30 cellular contexts compared by ENCODE assay signal in the genomic region with DNA sequence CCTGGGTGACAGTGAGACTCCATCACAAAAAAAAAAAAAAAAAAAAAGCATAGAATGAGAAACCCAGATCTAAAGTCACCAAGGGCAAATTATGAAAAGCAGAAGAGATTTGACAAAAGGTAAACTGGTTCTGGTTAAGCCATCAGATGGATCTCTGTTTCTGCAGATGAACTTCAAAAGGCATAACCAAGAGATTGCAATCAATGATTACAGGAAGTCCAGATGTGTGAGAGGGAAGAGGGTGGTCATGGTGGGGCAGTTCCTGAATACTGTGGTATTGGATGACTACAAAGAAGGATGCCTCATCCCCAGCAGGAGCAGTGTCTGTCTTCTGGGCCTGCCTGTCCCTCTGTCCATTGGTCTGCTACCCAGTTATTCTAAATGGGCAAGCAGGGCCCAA. TPM values are rescaled to one million over a fixed set of nuclear protein-coding genes. Genes with fewer than 3 reads are reported as not detected.
DNase-seq lines count a peak whose midpoint lies in the region; ATAC-seq and TF ChIP-seq lines count a peak whose summit lies in the region.
"Had no signal": no experiment of that assay in that cellular context is flagged by ENCODE, and none has a peak within 500 bp of the region (broad histone marks: within the 10 kb centered on the region; RNA-seq: fewer than 3 reads in every experiment).

No MANE protein-coding gene starts in this region.

- BruUV-seq in Calu3 (replicated peaks; lab: Mats Ljungman, UMichigan), result no TSS peak

- ATAC-seq in activated T-helper 17 cell treated with anti-CD3 and anti-CD28 coated beads, Interleukin-2, amount 50 U/mL, for 72 hours (replicated peaks), result no peak
- ATAC-seq: activated T-cell treated with anti-CD3 and anti-CD28 coated beads, Interleukin-2, amount 50 U/mL, for 4 hours; left lung; pancreas had no signal

- no peaks in the 10 kb centered on the region for H3K27me3 ChIP-seq in spleen (replicated peaks in 1 of 7)
- H3K27me3 ChIP-seq: left lung, neural progenitor cell, pancreas, right atrium auricular region, testis had no signal

- no peak for TF ChIP-seq CTCF in HEK293 (tag by site-specific recombination; IDR thresholded peaks at IDR 0.05)
- TF ChIP-seq CTCF in spleen (IDR thresholded peaks at IDR 0.05 in 8 of 11, conservative IDR thresholded peaks at IDR 0.05 in 3 of 11), result no peak
- TF ChIP-seq CTCF in Calu3 (IDR thresholded peaks at IDR 0.05; ENCODE audit: unreplicated experiment), result no peak
- TF ChIP-seq CTCF in GM13976 (IDR thresholded peaks at IDR 0.05; ENCODE audit: borderline replicate concordance, control extremely low read depth, extremely low read depth, insufficient read depth, missing control alignments), result no peak

- no peaks in the 10 kb centered on the region for H3K27me3 Mint-ChIP-seq in activated naive CD4-positive, alpha-beta T cell treated with anti-CD3 and anti-CD28 coated beads, Interleukin-2, amount 10 ng/mL, durations not matched to agents 7 days and 5 days
- H3K27me3 Mint-ChIP-seq in activated T-helper 17 cell treated with anti-CD3 and anti-CD28 coated beads, Interleukin-2, amount 50 U/mL, for 72 hours, result no peaks in the 10 kb centered on the region
- H3K27me3 Mint-ChIP-seq in Calu3 (ENCODE audit: unreplicated experiment), result no peaks in the 10 kb centered on the region
- H3K27me3 Mint-ChIP-seq: stimulated activated naive CD8-positive, alpha-beta T cell treated with anti-CD3 and anti-CD28 coated beads, Interleukin-15, Interleukin-2, amounts not matched to agents 100 ng/mL and 50 ng/mL, for 24 hours had no signal

- H3K4me1 ChIP-seq in HEK293 (ENCODE audit: control insufficient read depth, insufficient read depth, low read length) (0 out of 2 replicates have a peak, but pooled peaks cover under 1% of the 10 kb centered on the region), spleen (peaks cover 13 to 41% (median 26%) of the 10 kb centered on the region in 6 donors)

- no peaks in the 10 kb centered on the region for H3K9me3 Mint-ChIP-seq in activated naive CD4-positive, alpha-beta T cell treated with anti-CD3 and anti-CD28 coated beads, Interleukin-2, amount 10 ng/mL, durations not matched to agents 7 days and 5 days
- H3K9me3 Mint-ChIP-seq in activated T-helper 17 cell treated with anti-CD3 and anti-CD28 coated beads, Interleukin-2, amount 50 U/mL, for 72 hours, result no peaks in the 10 kb centered on the region
- H3K9me3 Mint-ChIP-seq in Calu3 (ENCODE audit: low read depth, unreplicated experiment), result no peaks in the 10 kb centered on the region
- H3K9me3 Mint-ChIP-seq: activated T-cell treated with anti-CD3 and anti-CD28 coated beads, Interleukin-2, amount 50 U/mL, for 4 hours; neural progenitor cell; stimulated activated naive CD8-positive, alpha-beta T cell treated with anti-CD3 and anti-CD28 coated beads, Interleukin-15, Interleukin-2, amounts not matched to agents 100 ng/mL and 50 ng/mL, for 24 hours had no signal

- intact Hi-C loops in spleen (cut with DNase I; ENCODE audit: low total_unique reads), result no loop called here
- intact Hi-C loops in Calu3 (cut with micrococcal nuclease; ENCODE audit: unreplicated experiment), result no loop called here

- H3K9me3 ChIP-seq in HEK293 (ENCODE audit: control insufficient read depth, insufficient read depth, low read depth, low read length), result no peaks in the 10 kb centered on the region
- H3K9me3 ChIP-seq in spleen, result no peaks in the 10 kb centered on the region
- H3K9me3 ChIP-seq: Caco-2, left lung, pancreas, right atrium auricular region, testis had no signal

- no peak overlapping the region for H3K4me3 Mint-ChIP-seq in activated naive CD4-positive, alpha-beta T cell treated with anti-CD3 and anti-CD28 coated beads, Interleukin-2, amount 10 ng/mL, durations not matched to agents 7 days and 5 days
- H3K4me3 Mint-ChIP-seq in activated T-helper 17 cell treated with anti-CD3 and anti-CD28 coated beads, Interleukin-2, amount 50 U/mL, for 72 hours, result no peak overlapping the region
- no peak overlapping the region for H3K4me3 Mint-ChIP-seq in Calu3 (ENCODE audit: low read depth, unreplicated experiment)
- H3K4me3 Mint-ChIP-seq: activated T-cell treated with anti-CD3 and anti-CD28 coated beads, Interleukin-2, amount 50 U/mL, for 4 hours; stimulated activated naive CD8-positive, alpha-beta T cell treated with anti-CD3 and anti-CD28 coated beads, Interleukin-15, Interleukin-2, amounts not matched to agents 100 ng/mL and 50 ng/mL, for 24 hours had no signal

- CTCF ChIA-PET in activated naive CD4-positive, alpha-beta T cell treated with anti-CD3 and anti-CD28 coated beads, Interleukin-2, amount 10 ng/mL, durations not matched to agents 7 days and 5 days (lab: Charles Lee), result no interaction called here
- CTCF ChIA-PET in HEK293 (lab: Yijun Ruan, JAX), result interaction anchor here (1.0 kb wide), 1 partner anchor 13 kb away, joined by 4 read pairs; a partner anchor contains a TSS
- CTCF ChIA-PET in Calu3 (lab: Charles Lee), result interaction anchor here (0.7 kb wide), 1 partner anchor 9 kb away, joined by 5 read pairs; no protein-coding TSS in a partner anchor

- H3K36me3 ChIP-seq in HEK293 (ENCODE audit: control insufficient read depth in 2 of 2, insufficient read depth in 1 of 2, low read length in 2 of 2), result peaks cover 0 to 22% of the 10 kb centered on the region in 2 experiments; a peak in 2 of 3 replicates
- H3K36me3 ChIP-seq in spleen, result peaks cover 0 to 41% (median 3%) of the 10 kb centered on the region in 6 donors
- H3K36me3 ChIP-seq: neural progenitor cell, pancreas had no signal

- H3K36me3 Mint-ChIP-seq in activated naive CD4-positive, alpha-beta T cell treated with anti-CD3 and anti-CD28 coated beads, Interleukin-2, amount 10 ng/mL, durations not matched to agents 7 days and 5 days, result peaks cover 20% of the 10 kb centered on the region
- peaks cover 47% of the 10 kb centered on the region for H3K36me3 Mint-ChIP-seq in activated T-helper 17 cell treated with anti-CD3 and anti-CD28 coated beads, Interleukin-2, amount 50 U/mL, for 72 hours (ENCODE audit: low read depth)
- H3K36me3 Mint-ChIP-seq in Calu3 (ENCODE audit: insufficient read depth, unreplicated experiment), result peaks cover 30% of the 10 kb centered on the region

- POLR2A ChIA-PET in HEK293 (lab: Yijun Ruan, JAX), result interaction anchor here (5.6 kb wide), 1 partner anchor 13 kb away, joined by 34 read pairs; a partner anchor contains a TSS

- H3K4me1 Mint-ChIP-seq in activated naive CD4-positive, alpha-beta T cell treated with anti-CD3 and anti-CD28 coated beads, Interleukin-2, amount 10 ng/mL, durations not matched to agents 7 days and 5 days, result peaks cover 52% of the 10 kb centered on the region
- H3K4me1 Mint-ChIP-seq in activated T-helper 17 cell treated with anti-CD3 and anti-CD28 coated beads, Interleukin-2, amount 50 U/mL, for 72 hours, result peaks cover 19% of the 10 kb centered on the region
- peaks cover 9% of the 10 kb centered on the region for H3K4me1 Mint-ChIP-seq in Calu3 (ENCODE audit: low read depth, unreplicated experiment)

- H3K27ac ChIP-seq in HEK293 (ENCODE audit: extremely low read depth, low read depth, low read length) (no peak overlapping the region), spleen (no peak overlapping the region)
- H3K27ac ChIP-seq: coronary artery, left lung, neural progenitor cell, pancreas, right atrium auricular region, testis had no signal

- DNase-seq in activated naive CD4-positive, alpha-beta T cell treated with anti-CD3 and anti-CD28 coated beads, Interleukin-2, amount 10 ng/mL, durations not matched to agents 7 days and 5 days, result no peak
- no peak for DNase-seq in activated naive CD4-positive, alpha-beta T cell treated with Interleukin-2 at 50 U/mL for 16 hours
- DNase-seq in spleen (peak; percentile 1), NCI-H2081 (lab: John Stamatoyannopoulos, UW) (no peak), Calu3 (no peak), GM13976 (ENCODE audit: low spot score) (no peak)
- DNase-seq: activated CD8-positive, alpha-beta memory T cell treated with anti-CD3 and anti-CD28 coated beads for 24 hours; activated T-cell treated with anti-CD3 and anti-CD28 coated beads, Interleukin-2, amount 50 U/mL, for 4 hours; C1 segment of cervical spinal cord; Caco-2; effector CD8-positive, alpha-beta T cell; GDM1; HCEC 1CT; KG1; left lung; mesenchymal stem cell; MV-4-11; NCI-H1436 treated with DMSO at 0.1 percent for 48 hours; NCI-H2107; pancreas; SIG-M5; small intestine; T-helper 9 cell; testis had no signal

- no peak for TF ChIP-seq POLR2A in spleen (IDR thresholded peaks at IDR 0.05)

- in situ Hi-C loops in GM13976 (cut with MboI; ENCODE audit: low sequenced_read_pairs, unreplicated experiment), result no loop called here

- H3K4me3 ChIP-seq in HEK293 (ENCODE audit: low read depth, low read length) (no peak overlapping the region), spleen (no peak overlapping the region)
- H3K4me3 ChIP-seq: coronary artery, left lung, neural progenitor cell, pancreas, right atrium auricular region, testis had no signal

- H3K27ac Mint-ChIP-seq in activated naive CD4-positive, alpha-beta T cell treated with anti-CD3 and anti-CD28 coated beads, Interleukin-2, amount 10 ng/mL, durations not matched to agents 7 days and 5 days, result peak overlapping the region; percentile 21
- peak overlapping the region; percentile 12 for H3K27ac Mint-ChIP-seq in activated T-helper 17 cell treated with anti-CD3 and anti-CD28 coated beads, Interleukin-2, amount 50 U/mL, for 72 hours
- no peak overlapping the region for H3K27ac Mint-ChIP-seq in Calu3 (ENCODE audit: unreplicated experiment)
- H3K27ac Mint-ChIP-seq: neural progenitor cell; stimulated activated naive CD8-positive, alpha-beta T cell treated with anti-CD3 and anti-CD28 coated beads, Interleukin-15, Interleukin-2, amounts not matched to agents 100 ng/mL and 50 ng/mL, for 24 hours had no signal

RNA-seq across cellular contexts. Expression of a gene that starts 3.8 kb away (rescaled TPM):
- total RNA-seq in activated T-helper 17 cell treated with anti-CD3 and anti-CD28 coated beads, Interleukin-2, amount 50 U/mL, for 72 hours, result 10 to 100 TPM; 32.2 to 44.9 TPM
- 10 to 100 TPM; 27.3 to 49.3 (median 32.6) TPM for total RNA-seq in spleen
- polyA plus RNA-seq in spleen, result 10 to 100 TPM; 20.8 to 37.2 (median 25.7) TPM
- 63.0 and 72.0 TPM in 2 replicates for total RNA-seq in Calu3 (2022)

RNA-seq across cellular contexts. Expression of a gene that starts 13.4 kb away (rescaled TPM):
- 100 to 1,000 TPM; 154 to 208 TPM for total RNA-seq in activated T-helper 17 cell treated with anti-CD3 and anti-CD28 coated beads, Interleukin-2, amount 50 U/mL, for 72 hours
- total RNA-seq in spleen (100 to 1,000 TPM; 109 to 171 (median 141) TPM), Calu3 (2022) (113 and 138 TPM in 2 replicates)
- 100 to 1,000 TPM in 2 of 3 donors, 10 to 100 TPM in 1; 96.9 to 169 (median 161) TPM for polyA plus RNA-seq in spleen

RNA-seq across cellular contexts. Expression of a gene that starts 24.5 kb away (rescaled TPM):
- 10 to 100 TPM; 20.9 to 21.2 TPM for total RNA-seq in activated T-helper 17 cell treated with anti-CD3 and anti-CD28 coated beads, Interleukin-2, amount 50 U/mL, for 72 hours
- total RNA-seq in spleen, result 10 to 100 TPM; 16.4 to 27.5 (median 22.3) TPM
- polyA plus RNA-seq in spleen, result 10 to 100 TPM; 28.5 to 32.0 (median 30.1) TPM
- total RNA-seq in Calu3 (2022), result 35.1 and 40.9 TPM in 2 replicates

RNA-seq across cellular contexts. Expression of a gene that starts 28.1 kb away (rescaled TPM):
- 10 to 100 TPM; 40.6 to 56.7 TPM for total RNA-seq in activated T-helper 17 cell treated with anti-CD3 and anti-CD28 coated beads, Interleukin-2, amount 50 U/mL, for 72 hours
- total RNA-seq in spleen (10 to 100 TPM; 63.8 to 98.5 (median 80.1) TPM), Calu3 (2022) (124 and 133 TPM in 2 replicates)
- 10 to 100 TPM; 69.1 to 88.4 (median 77.4) TPM for polyA plus RNA-seq in spleen

RNA-seq across cellular contexts. Expression of a gene that starts 35.4 kb away (rescaled TPM):
- 100 to 1,000 TPM; 460 to 479 TPM for total RNA-seq in activated T-helper 17 cell treated with anti-CD3 and anti-CD28 coated beads, Interleukin-2, amount 50 U/mL, for 72 hours
- 100 to 1,000 TPM in 2 of 7 donors, 10 to 100 TPM in 5; 84.4 to 104 (median 90.8) TPM for total RNA-seq in spleen
- polyA plus RNA-seq in spleen, result 100 to 1,000 TPM in 2 of 3 donors, 10 to 100 TPM in 1; 99.2 to 127 (median 102) TPM
- 160 and 184 TPM in 2 replicates for total RNA-seq in Calu3 (2022)
